ENCODE assay signal across 1 cellular context in genomic region chr3:10519236-10519635, GRCh38.
TF ChIP-seq lines count a peak whose summit lies in the region.

No MANE protein-coding gene starts in this region.

TF ChIP-seq in HepG2, 621 proteins besides CTCF, POLR2A, EP300 and RAD21:
- no peak for TF ChIP-seq ZFP36L1 (CRISPR knock-in tag; IDR thresholded peaks at IDR 0.05)
- no peak for TF ChIP-seq ZBTB7B (CRISPR knock-in tag; IDR thresholded peaks at IDR 0.05)
- TF ChIP-seq BHLHE40 (IDR thresholded peaks at IDR 0.05; ENCODE audit: low read length), result no peak
- TF ChIP-seq ZNF572 (CRISPR knock-in tag; IDR thresholded peaks at IDR 0.05), result no peak
- TF ChIP-seq TCF7L2 (IDR thresholded peaks at IDR 0.05; ENCODE audit: low read depth, low read length), result no peak
- no peak for TF ChIP-seq ZNF382 (CRISPR knock-in tag; IDR thresholded peaks at IDR 0.05; ENCODE audit: borderline replicate concordance)
- no peak for TF ChIP-seq MXI1 (IDR thresholded peaks at IDR 0.05; ENCODE audit: borderline replicate concordance, low read depth, low read length)
- TF ChIP-seq TBX3 (IDR thresholded peaks at IDR 0.05; ENCODE audit: borderline replicate concordance), result no peak
- no peak for TF ChIP-seq ZSCAN25 (CRISPR knock-in tag; IDR thresholded peaks at IDR 0.05)
- no peak for TF ChIP-seq ATF1 (CRISPR knock-in tag; IDR thresholded peaks at IDR 0.05)
- TF ChIP-seq RFX3 (CRISPR knock-in tag; IDR thresholded peaks at IDR 0.05), result no peak
- TF ChIP-seq ZNF280D (CRISPR knock-in tag; IDR thresholded peaks at IDR 0.05), result no peak
- no peak for TF ChIP-seq ATM (IDR thresholded peaks at IDR 0.05; ENCODE audit: borderline replicate concordance)
- TF ChIP-seq, protein P1, sequence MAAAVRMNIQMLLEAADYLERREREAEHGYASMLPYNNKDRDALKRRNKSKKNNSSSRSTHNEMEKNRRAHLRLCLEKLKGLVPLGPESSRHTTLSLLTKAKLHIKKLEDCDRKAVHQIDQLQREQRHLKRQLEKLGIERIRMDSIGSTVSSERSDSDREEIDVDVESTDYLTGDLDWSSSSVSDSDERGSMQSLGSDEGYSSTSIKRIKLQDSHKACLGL (CRISPR knock-in tag; IDR thresholded peaks at IDR 0.05), result no peak
- TF ChIP-seq ETV5 (CRISPR knock-in tag; IDR thresholded peaks at IDR 0.05; ENCODE audit: borderline replicate concordance), result no peak
- TF ChIP-seq HNRNPLL (IDR thresholded peaks at IDR 0.05; ENCODE audit: low read depth, low read length, poor library complexity, severe bottlenecking), result no peak
- no peak for TF ChIP-seq SNAI1 (CRISPR knock-in tag; IDR thresholded peaks at IDR 0.05; ENCODE audit: borderline replicate concordance)
- TF ChIP-seq, protein P2, sequence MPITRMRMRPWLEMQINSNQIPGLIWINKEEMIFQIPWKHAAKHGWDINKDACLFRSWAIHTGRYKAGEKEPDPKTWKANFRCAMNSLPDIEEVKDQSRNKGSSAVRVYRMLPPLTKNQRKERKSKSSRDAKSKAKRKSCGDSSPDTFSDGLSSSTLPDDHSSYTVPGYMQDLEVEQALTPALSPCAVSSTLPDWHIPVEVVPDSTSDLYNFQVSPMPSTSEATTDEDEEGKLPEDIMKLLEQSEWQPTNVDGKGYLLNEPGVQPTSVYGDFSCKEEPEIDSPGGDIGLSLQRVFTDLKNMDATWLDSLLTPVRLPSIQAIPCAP (CRISPR knock-in tag; IDR thresholded peaks at IDR 0.05; ENCODE audit: low read depth), result no peak
TF ChIP-seq in HepG2: peak in this region for 0.
